22 cellular contexts compared by ENCODE assay signal in the genomic region with DNA sequence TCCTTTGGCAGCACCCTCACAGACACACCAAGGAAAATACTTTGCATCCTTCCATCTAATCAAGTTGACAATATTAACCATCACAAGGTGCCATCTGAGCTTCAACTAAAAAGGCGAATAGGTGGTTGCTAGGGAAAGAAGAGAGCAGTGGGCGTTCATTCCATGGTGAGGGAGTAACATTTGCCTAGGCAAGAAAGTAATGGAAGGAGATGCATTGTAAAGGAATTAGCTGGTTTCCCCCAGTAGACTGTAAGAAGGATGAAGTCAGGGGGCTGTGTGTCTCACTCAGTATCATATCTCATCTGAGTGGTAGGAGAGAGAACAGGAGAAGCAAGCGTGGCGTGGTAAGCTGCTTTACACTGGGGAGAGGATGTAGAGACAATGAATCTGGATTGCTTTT. TPM values are rescaled to one million over a fixed set of nuclear protein-coding genes. Genes with fewer than 3 reads are reported as not detected.
DNase-seq lines count a peak whose midpoint lies in the region; ATAC-seq and TF ChIP-seq lines count a peak whose summit lies in the region.
"Had no signal": no experiment of that assay in that cellular context is flagged by ENCODE, and none has a peak within 500 bp of the region (broad histone marks: within the 10 kb centered on the region; RNA-seq: fewer than 3 reads in every experiment).

No MANE protein-coding gene starts in this region.

- H3K4me3 ChIP-seq in dorsolateral prefrontal cortex (no peak overlapping the region), testis (no peak overlapping the region)
- H3K4me3 ChIP-seq: A549; BLaER1 treated with 17β-estradiol and CSF1 and Interleukin-3, amounts not matched to agents 10 nM and 100 nM; HAP-1 had no signal

- H3K4me1 ChIP-seq in testis: peaks cover 6% of the 10 kb centered on the region

- no peak for TF ChIP-seq POLR2A in testis (IDR thresholded peaks at IDR 0.05)

- H3K27ac Mint-ChIP-seq in brain: peak overlapping the region in 3 of 5 experiments; percentile 11 to 65 (median 33)
- H3K27ac Mint-ChIP-seq: CD4-positive, alpha-beta memory T cell; HFFc6 had no signal

- peaks cover 17% of the 10 kb centered on the region for H3K36me3 Mint-ChIP-seq in brain
- H3K36me3 Mint-ChIP-seq: CD4-positive, alpha-beta memory T cell had no signal

- H3K27me3 Mint-ChIP-seq in brain: no peaks in the 10 kb centered on the region

- TF ChIP-seq CTCF in brain (conservative IDR thresholded peaks at IDR 0.05): no peak
- no peak for TF ChIP-seq CTCF in dorsolateral prefrontal cortex (IDR thresholded peaks at IDR 0.05 in 54 of 56, conservative IDR thresholded peaks at IDR 0.05 in 2 of 56; ENCODE audit: low read depth in 1 of 56, partially characterized antibody in 56 of 56)
- TF ChIP-seq CTCF in testis (IDR thresholded peaks at IDR 0.05): no peak

- H3K27me3 ChIP-seq in dorsolateral prefrontal cortex (no peaks in the 10 kb centered on the region), testis (no peaks in the 10 kb centered on the region)
- H3K27me3 ChIP-seq: BE2C; BLaER1 treated with 17β-estradiol and CSF1 and Interleukin-3, amounts not matched to agents 10 nM and 100 nM had no signal

- H3K27ac ChIP-seq in dorsolateral prefrontal cortex (peak overlapping the region in 52 of 59 donors; percentile 1 to 96 (median 88)), testis (peak overlapping the region; percentile 47 to 71)
- H3K27ac ChIP-seq: A549; BLaER1 treated with 17β-estradiol and CSF1 and Interleukin-3, amounts not matched to agents 10 nM and 100 nM had no signal

- H3K9me3 Mint-ChIP-seq in brain: no peaks in the 10 kb centered on the region
- H3K9me3 Mint-ChIP-seq: CD4-positive, alpha-beta memory T cell; HFFc6 had no signal

- DNase-seq in dorsolateral prefrontal cortex (no peak), putamen (ENCODE audit: low spot score) (peak; percentile 64), testis (no peak), NCI-H1694 treated with DMSO at 0.1 percent for 48 hours (lab: John Stamatoyannopoulos, UW) (no peak)
- DNase-seq: 8988T; ACHN; AML-193; BE2C; Calu3; CD4-positive, alpha-beta memory T cell; COR-L47; DMS53; DMS79 treated with DMSO at 0.1 percent for 48 hours; GF-D8; GOT3; HFFc6 had no signal

- 78 to 82% methylated on average over 4 of the region's 4 CpGs for WGBS in testis, 2 donors

- H3K36me3 ChIP-seq in testis (ENCODE audit: low read depth, missing control alignments): no peaks in the 10 kb centered on the region
- H3K36me3 ChIP-seq: BE2C; BLaER1 treated with 17β-estradiol and CSF1 and Interleukin-3, amounts not matched to agents 10 nM and 100 nM; HAP-1 had no signal

- peaks cover 73% of the 10 kb centered on the region for H3K4me1 Mint-ChIP-seq in brain
- H3K4me1 Mint-ChIP-seq: CD4-positive, alpha-beta memory T cell had no signal

- no peak overlapping the region for H3K4me3 Mint-ChIP-seq in brain
- H3K4me3 Mint-ChIP-seq: CD4-positive, alpha-beta memory T cell; HFFc6 had no signal

- intact Hi-C loops in dorsolateral prefrontal cortex (cut with DNase I): loop anchor here (10.0 kb wide), 2 partner anchors 109 to 289 kb away; a partner anchor contains a TSS
- intact Hi-C loops in testis (cut with DNase I; ENCODE audit: low total_unique reads): no loop called here

- ATAC-seq in HG02970 (IDR thresholded peaks at IDR 0.05; ENCODE audit: low FRiP score, unreplicated experiment) (no peak), HG02885 (IDR thresholded peaks at IDR 0.05; ENCODE audit: poor library complexity, unreplicated experiment) (no peak)
- ATAC-seq: A549 had no signal

- no peaks in the 10 kb centered on the region for H3K9me3 ChIP-seq in testis
- H3K9me3 ChIP-seq: A549; BE2C; BLaER1 treated with 17β-estradiol and CSF1 and Interleukin-3, amounts not matched to agents 10 nM and 100 nM; HAP-1 had no signal

RNA-seq across cellular contexts. Expression of a gene that starts 34.7 kb away (rescaled TPM):
- 7.0 TPM for polyA plus RNA-seq in brain (ENCODE audit: insufficient read depth, low read depth, low replicate concordance)
- total RNA-seq in dorsolateral prefrontal cortex: 100 to 1,000 TPM; 160 to 396 (median 286) TPM
- 10 to 100 TPM; 26.6 to 30.9 TPM for total RNA-seq in testis
- polyA plus RNA-seq in testis (ENCODE audit: insufficient read depth, low read depth, low replicate concordance): 30.9 TPM

Comparison
In these comparisons a context has a peak if more than half of its experiments do, and no peak if none do; other contexts are left out.
1. RNA of a gene that starts 34.7 kb away (total RNA-seq): 160 to 396 TPM in dorsolateral prefrontal cortex; 26.6 to 30.9 TPM in testis; every median in the first group is over 4 times any median in the second.